Comparison of ENCODE assay signal across 1 cellular context in genomic region chr19:10289167-10289835, GRCh38.
TF ChIP-seq lines count a peak whose summit lies in the region.

No MANE protein-coding gene starts in this region.

TF ChIP-seq in HepG2, 621 proteins besides CTCF, POLR2A, EP300 and RAD21 (continued from another document and continues in another):
- peak; percentile 83; the same call in 1 of the 2 replicates for TF ChIP-seq CSRNP1 (CRISPR knock-in tag; IDR thresholded peaks at IDR 0.05)
- TF ChIP-seq ZNF121 (CRISPR knock-in tag; IDR thresholded peaks at IDR 0.05), result no peak
- TF ChIP-seq ZNF768 (CRISPR knock-in tag; IDR thresholded peaks at IDR 0.05), result peak; percentile 32; the same call in 1 of the 2 replicates
- 0 out of 2 replicates have a peak, but pooled peaks have one; percentile 45 for TF ChIP-seq ZFP90 (CRISPR knock-in tag; IDR thresholded peaks at IDR 0.05; ENCODE audit: borderline replicate concordance)
- no peak for TF ChIP-seq ZNF549 (CRISPR knock-in tag; IDR thresholded peaks at IDR 0.05)
- peak; percentile 77; the same call in 1 of the 2 replicates for TF ChIP-seq TFDP1 (CRISPR knock-in tag; IDR thresholded peaks at IDR 0.05; ENCODE audit: borderline replicate concordance)
- TF ChIP-seq TBX3 (IDR thresholded peaks at IDR 0.05; ENCODE audit: borderline replicate concordance), result no peak
- no peak for TF ChIP-seq ZNF792 (CRISPR knock-in tag; IDR thresholded peaks at IDR 0.05)
- peak; percentile 47 for TF ChIP-seq SALL1 (CRISPR knock-in tag; IDR thresholded peaks at IDR 0.05)
- TF ChIP-seq ZNF556 (CRISPR knock-in tag; IDR thresholded peaks at IDR 0.05; ENCODE audit: borderline replicate concordance), result no peak
- TF ChIP-seq GLI4 (CRISPR knock-in tag; IDR thresholded peaks at IDR 0.05; ENCODE audit: borderline replicate concordance), result 0 out of 2 replicates have a peak, but pooled peaks have one; percentile 68
- no peak for TF ChIP-seq ZFYVE20 (CRISPR knock-in tag; IDR thresholded peaks at IDR 0.05; ENCODE audit: borderline replicate concordance, low read depth)
- TF ChIP-seq ZNF329 (CRISPR knock-in tag; IDR thresholded peaks at IDR 0.05; ENCODE audit: low read depth), result peak; percentile 72; the same call in 1 of the 2 replicates
- peak; percentile 56; the same call in 1 of the 2 replicates for TF ChIP-seq ZNF280B (CRISPR knock-in tag; IDR thresholded peaks at IDR 0.05; ENCODE audit: borderline replicate concordance)
- TF ChIP-seq CBX1 (IDR thresholded peaks at IDR 0.05; ENCODE audit: low read depth), result no peak
- no peak for TF ChIP-seq HCFC1 (IDR thresholded peaks at IDR 0.05; ENCODE audit: low read depth, low read length)
- peak; percentile 46; the same call in 1 of the 2 replicates for TF ChIP-seq ZNF704 (CRISPR knock-in tag; IDR thresholded peaks at IDR 0.05; ENCODE audit: borderline replicate concordance)
- TF ChIP-seq MTA1 (CRISPR knock-in tag; IDR thresholded peaks at IDR 0.05; ENCODE audit: borderline replicate concordance), result peak; percentile 50; the same call in 1 of the 2 replicates
- TF ChIP-seq TMF1 (CRISPR knock-in tag; IDR thresholded peaks at IDR 0.05; ENCODE audit: low read depth), result 0 out of 2 replicates have a peak, but pooled peaks have one; percentile 37
- TF ChIP-seq SRY (CRISPR knock-in tag; IDR thresholded peaks at IDR 0.05), result 0 out of 2 replicates have a peak, but pooled peaks have one; percentile 37
- peak; percentile 89 for TF ChIP-seq NRL (CRISPR knock-in tag; IDR thresholded peaks at IDR 0.05; ENCODE audit: borderline replicate concordance)
- no peak for TF ChIP-seq LCORL (IDR thresholded peaks at IDR 0.05)
- TF ChIP-seq LCORL (CRISPR knock-in tag; IDR thresholded peaks at IDR 0.05), result 0 out of 2 replicates have a peak, but pooled peaks have one; percentile 37
- TF ChIP-seq KLF15 (CRISPR knock-in tag; IDR thresholded peaks at IDR 0.05; ENCODE audit: borderline replicate concordance), result 0 out of 2 replicates have a peak, but pooled peaks have one; percentile 73
- TF ChIP-seq ZNF12 (CRISPR knock-in tag; IDR thresholded peaks at IDR 0.05), result peak; percentile 35; the same call in 1 of the 2 replicates
- TF ChIP-seq, protein P1, sequence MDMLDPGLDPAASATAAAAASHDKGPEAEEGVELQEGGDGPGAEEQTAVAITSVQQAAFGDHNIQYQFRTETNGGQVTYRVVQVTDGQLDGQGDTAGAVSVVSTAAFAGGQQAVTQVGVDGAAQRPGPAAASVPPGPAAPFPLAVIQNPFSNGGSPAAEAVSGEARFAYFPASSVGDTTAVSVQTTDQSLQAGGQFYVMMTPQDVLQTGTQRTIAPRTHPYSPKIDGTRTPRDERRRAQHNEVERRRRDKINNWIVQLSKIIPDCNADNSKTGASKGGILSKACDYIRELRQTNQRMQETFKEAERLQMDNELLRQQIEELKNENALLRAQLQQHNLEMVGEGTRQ (IDR thresholded peaks at IDR 0.05; ENCODE audit: low read depth, low read length), result no peak
- TF ChIP-seq, protein P1 (CRISPR knock-in tag; IDR thresholded peaks at IDR 0.05; ENCODE audit: borderline replicate concordance), result peak; percentile 69; the same call in 1 of the 2 replicates
- no peak for TF ChIP-seq MEIS1 (CRISPR knock-in tag; IDR thresholded peaks at IDR 0.05; ENCODE audit: borderline replicate concordance)
- TF ChIP-seq ARNTL (CRISPR knock-in tag; IDR thresholded peaks at IDR 0.05), result peak; percentile 73
- no peak for TF ChIP-seq ZNF607 (CRISPR knock-in tag; IDR thresholded peaks at IDR 0.05; ENCODE audit: borderline replicate concordance)
- TF ChIP-seq CAMTA2 (CRISPR knock-in tag; IDR thresholded peaks at IDR 0.05; ENCODE audit: borderline replicate concordance), result peak; percentile 58; the same call in 1 of the 2 replicates
- TF ChIP-seq, protein P2, sequence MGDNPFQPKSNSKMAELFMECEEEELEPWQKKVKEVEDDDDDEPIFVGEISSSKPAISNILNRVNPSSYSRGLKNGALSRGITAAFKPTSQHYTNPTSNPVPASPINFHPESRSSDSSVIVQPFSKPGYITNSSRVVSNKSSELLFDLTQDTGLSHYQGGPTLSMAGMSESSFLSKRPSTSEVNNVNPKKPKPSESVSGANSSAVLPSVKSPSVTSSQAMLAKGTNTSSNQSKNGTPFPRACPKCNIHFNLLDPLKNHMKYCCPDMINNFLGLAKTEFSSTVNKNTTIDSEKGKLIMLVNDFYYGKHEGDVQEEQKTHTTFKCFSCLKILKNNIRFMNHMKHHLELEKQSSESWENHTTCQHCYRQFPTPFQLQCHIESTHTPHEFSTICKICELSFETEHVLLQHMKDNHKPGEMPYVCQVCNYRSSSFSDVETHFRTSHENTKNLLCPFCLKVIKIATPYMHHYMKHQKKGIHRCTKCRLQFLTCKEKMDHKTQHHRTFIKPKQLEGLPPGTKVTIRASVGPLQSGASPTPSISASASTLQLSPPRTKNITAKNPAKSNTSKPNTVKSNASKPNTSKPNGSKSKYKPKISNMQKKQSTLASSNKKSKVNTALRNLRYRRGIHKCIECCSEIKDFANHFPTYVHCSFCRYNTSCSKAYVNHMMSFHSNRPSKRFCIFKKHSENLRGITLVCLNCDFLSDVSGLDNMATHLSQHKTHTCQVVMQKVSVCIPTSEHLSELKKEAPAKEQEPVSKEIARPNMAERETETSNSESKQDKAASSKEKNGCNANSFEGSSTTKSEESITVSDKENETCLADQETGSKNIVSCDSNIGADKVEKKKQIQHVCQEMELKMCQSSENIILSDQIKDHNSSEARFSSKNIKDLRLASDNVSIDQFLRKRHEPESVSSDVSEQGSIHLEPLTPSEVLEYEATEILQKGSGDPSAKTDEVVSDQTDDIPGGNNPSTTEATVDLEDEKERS (CRISPR knock-in tag; IDR thresholded peaks at IDR 0.05), result no peak
- no peak for TF ChIP-seq CENPX (CRISPR knock-in tag; IDR thresholded peaks at IDR 0.05)
- 0 out of 2 replicates have a peak, but pooled peaks have one; percentile 44 for TF ChIP-seq ZFAT (CRISPR knock-in tag; conservative IDR thresholded peaks at IDR 0.05)
- 0 out of 2 replicates have a peak, but pooled peaks have one; percentile 57 for TF ChIP-seq ZNF800 (CRISPR knock-in tag; IDR thresholded peaks at IDR 0.05)
- peak; percentile 65; the same call in 1 of the 2 replicates for TF ChIP-seq ZNF879 (CRISPR knock-in tag; IDR thresholded peaks at IDR 0.05)
- TF ChIP-seq, protein P3, sequence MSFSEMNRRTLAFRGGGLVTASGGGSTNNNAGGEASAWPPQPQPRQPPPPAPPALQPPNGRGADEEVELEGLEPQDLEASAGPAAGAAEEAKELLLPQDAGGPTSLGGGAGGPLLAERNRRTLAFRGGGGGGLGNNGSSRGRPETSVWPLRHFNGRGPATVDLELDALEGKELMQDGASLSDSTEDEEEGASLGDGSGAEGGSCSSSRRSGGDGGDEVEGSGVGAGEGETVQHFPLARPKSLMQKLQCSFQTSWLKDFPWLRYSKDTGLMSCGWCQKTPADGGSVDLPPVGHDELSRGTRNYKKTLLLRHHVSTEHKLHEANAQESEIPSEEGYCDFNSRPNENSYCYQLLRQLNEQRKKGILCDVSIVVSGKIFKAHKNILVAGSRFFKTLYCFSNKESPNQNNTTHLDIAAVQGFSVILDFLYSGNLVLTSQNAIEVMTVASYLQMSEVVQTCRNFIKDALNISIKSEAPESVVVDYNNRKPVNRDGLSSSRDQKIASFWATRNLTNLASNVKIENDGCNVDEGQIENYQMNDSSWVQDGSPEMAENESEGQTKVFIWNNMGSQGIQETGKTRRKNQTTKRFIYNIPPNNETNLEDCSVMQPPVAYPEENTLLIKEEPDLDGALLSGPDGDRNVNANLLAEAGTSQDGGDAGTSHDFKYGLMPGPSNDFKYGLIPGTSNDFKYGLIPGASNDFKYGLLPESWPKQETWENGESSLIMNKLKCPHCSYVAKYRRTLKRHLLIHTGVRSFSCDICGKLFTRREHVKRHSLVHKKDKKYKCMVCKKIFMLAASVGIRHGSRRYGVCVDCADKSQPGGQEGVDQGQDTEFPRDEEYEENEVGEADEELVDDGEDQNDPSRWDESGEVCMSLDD (CRISPR knock-in tag; IDR thresholded peaks at IDR 0.05; ENCODE audit: borderline replicate concordance), result peak; percentile 27; the same call in 1 of the 2 replicates
- peak; percentile 54; the same call in 1 of the 2 replicates for TF ChIP-seq FOXC1 (CRISPR knock-in tag; IDR thresholded peaks at IDR 0.05; ENCODE audit: borderline replicate concordance)
- peak; percentile 42 for TF ChIP-seq ZNF781 (CRISPR knock-in tag; IDR thresholded peaks at IDR 0.05; ENCODE audit: borderline replicate concordance, not compliant biosample characterization)
- TF ChIP-seq TOPORS (CRISPR knock-in tag; IDR thresholded peaks at IDR 0.05), result peak; percentile 28; the same call in 1 of the 2 replicates
- 0 out of 2 replicates have a peak, but pooled peaks have one; percentile 51 for TF ChIP-seq REXO4 (CRISPR knock-in tag; IDR thresholded peaks at IDR 0.05; ENCODE audit: borderline replicate concordance)
- TF ChIP-seq ZNF616 (CRISPR knock-in tag; IDR thresholded peaks at IDR 0.05; ENCODE audit: low read depth), result peak; percentile 90
- TF ChIP-seq TOE1 (CRISPR knock-in tag; IDR thresholded peaks at IDR 0.05), result 0 out of 2 replicates have a peak, but pooled peaks have one; percentile 4
- TF ChIP-seq ZBTB3 (CRISPR knock-in tag; IDR thresholded peaks at IDR 0.05; ENCODE audit: borderline replicate concordance, low read depth), result 0 out of 2 replicates have a peak, but pooled peaks have one; percentile 4
- TF ChIP-seq ELF1 (CRISPR knock-in tag; IDR thresholded peaks at IDR 0.05), result no peak
- peak; percentile 53; the same call in 1 of the 2 replicates for TF ChIP-seq ZFY (CRISPR knock-in tag; IDR thresholded peaks at IDR 0.05)
- no peak for TF ChIP-seq ZNF44 (CRISPR knock-in tag; IDR thresholded peaks at IDR 0.05)
